34 cellular contexts compared by ENCODE assay signal in the genomic region with DNA sequence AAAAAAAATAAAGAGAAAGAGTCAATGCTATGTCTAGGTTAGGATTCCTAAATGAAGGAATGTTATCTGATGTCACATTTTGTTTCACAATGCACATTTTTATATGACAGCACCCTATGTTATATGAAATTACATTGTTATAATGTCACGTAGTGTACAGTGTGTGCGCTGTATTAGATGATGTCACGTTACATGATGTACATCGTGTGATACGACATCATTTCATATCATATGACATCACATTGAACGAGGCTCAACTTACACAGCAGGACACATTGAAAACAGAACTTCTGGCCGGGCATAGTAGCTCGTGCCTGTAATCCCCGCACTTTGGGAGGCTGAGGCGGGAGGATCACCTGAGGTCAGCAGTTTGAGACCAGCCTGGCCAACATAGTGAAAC.
"Had no signal": no experiment of that assay in that cellular context is flagged by ENCODE, and none has a peak within 500 bp of the region (broad histone marks: within the 10 kb centered on the region; RNA-seq: fewer than 3 reads in every experiment).

No MANE protein-coding gene starts in this region.

- H3K36me3 ChIP-seq: adrenal gland, brain microvascular endothelial cell, breast epithelium had no signal

- H3K9me3 ChIP-seq: adrenal gland, body of pancreas, breast epithelium had no signal

- FAIRE-seq: astrocyte, TTC549 had no signal

- H3K4me1 ChIP-seq: adrenal gland, body of pancreas, breast epithelium had no signal

- H3K4me3 ChIP-seq: adrenal gland, body of pancreas, breast epithelium had no signal

- ATAC-seq: activated CD8-positive, alpha-beta T cell treated with anti-CD3 and anti-CD28 coated beads for 36 hours; activated naive CD4-positive, alpha-beta T cell treated with anti-CD3 and anti-CD28 coated beads, Interleukin-2, amount 50 U/mL, for 72 hours; activated T-cell treated with anti-CD3 and anti-CD28 coated beads, Interleukin-2, amount 50 U/mL, for 4 hours; activated T-cell treated with anti-CD3 and anti-CD28 coated beads, Interleukin-2, amount 50 U/mL, for 72 hours; activated T-helper 17 cell treated with anti-CD3 and anti-CD28 coated beads, Interleukin-2, amount 50 U/mL, for 72 hours; body of pancreas had no signal

- DNase-seq: activated B cell treated with CpG ODN at 0.5 μM for 24 hours; activated CD4-positive, alpha-beta memory T cell treated with anti-CD3 and anti-CD28 coated beads for 36 hours; activated CD4-positive, alpha-beta T cell treated with anti-CD3 and anti-CD28 coated beads for 4 hours; activated CD4-positive, alpha-beta T cell treated with anti-CD3 and anti-CD28 coated beads, Interleukin-2, amount 10 ng/mL, durations not matched to agents 24 days and 14 days; activated CD4-positive, alpha-beta T cell treated with anti-CD3 and anti-CD28 coated beads, Interleukin-2, amount 50 U/mL, for 1 hour; activated CD4-positive, alpha-beta T cell treated with anti-CD3 and anti-CD28 coated beads, Interleukin-2, amount 50 U/mL, for 4 hours; activated CD4-positive, CD25-positive, alpha-beta regulatory T cell treated with anti-CD3 and anti-CD28 coated beads, Interleukin-2, amount 50 U/mL, for 72 hours; activated CD8-positive, alpha-beta memory T cell treated with anti-CD3 and anti-CD28 coated beads, Interleukin-2, amount 50 U/mL, for 4 hours; activated CD8-positive, alpha-beta T cell treated with anti-CD3 and anti-CD28 coated beads for 36 hours; activated effector memory CD4-positive, alpha-beta T cell treated with anti-CD3 and anti-CD28 coated beads, Interleukin-2, amount 50 U/mL, for 16 hours; activated gamma-delta T cell treated with Interleukin-2 at 50 U/mL for 16 hours; activated naive CD4-positive, alpha-beta T cell; activated naive CD4-positive, alpha-beta T cell treated with anti-CD3 and anti-CD28 coated beads for 36 hours; activated naive CD4-positive, alpha-beta T cell treated with anti-CD3 and anti-CD28 coated beads, Interleukin-2, amount 50 U/mL, for 16 hours; activated naive CD8-positive, alpha-beta T cell treated with anti-CD3 and anti-CD28 coated beads for 36 hours; activated T-cell treated with anti-CD3 and anti-CD28 coated beads for 4 hours; activated T-cell treated with anti-CD3 and anti-CD28 coated beads, Interleukin-2, amount 50 U/mL, for 1 hour; activated T-cell treated with anti-CD3 and anti-CD28 coated beads, Interleukin-2, amount 50 U/mL, for 4 hours; activated T-cell treated with anti-CD3 and anti-CD28 coated beads, Interleukin-2, amount 50 U/mL, for 72 hours; adrenal gland; amniotic stem cell; aorta; body of pancreas; brain microvascular endothelial cell; central memory CD4-positive, alpha-beta T cell; T-helper 1 cell; T-helper 2 cell; T-helper 9 cell had no signal

- H3K27ac ChIP-seq: adrenal gland, body of pancreas, brain microvascular endothelial cell, breast epithelium, VCaP had no signal

- H3K27me3 ChIP-seq: adrenal gland, body of pancreas, brain microvascular endothelial cell, breast epithelium had no signal
